ENCODE assay signal across 2 cellular contexts in genomic region chr14:52354257-52354656, GRCh38.
TF ChIP-seq lines count a peak whose summit lies in the region.

No MANE protein-coding gene starts in this region.

TF ChIP-seq in A549, 52 proteins besides CTCF, POLR2A, EP300 and RAD21 (continued from another document):
- TF ChIP-seq BCL3 (IDR thresholded peaks at IDR 0.05) (no peak), REST (IDR thresholded peaks at IDR 0.05) (no peak), JUNB (IDR thresholded peaks at IDR 0.05) (no peak), ATOH8 (CRISPR knock-in tag; IDR thresholded peaks at IDR 0.05; ENCODE audit: low read depth) (no peak), ZC3H11A (IDR thresholded peaks at IDR 0.05) (no peak), HES2 (IDR thresholded peaks at IDR 0.05) (no peak), GATA3 (IDR thresholded peaks at IDR 0.05; ENCODE audit: borderline replicate concordance) (no peak), TP53 (CRISPR knock-in tag; IDR thresholded peaks at IDR 0.05) (no peak), BHLHE40 (IDR thresholded peaks at IDR 0.05; ENCODE audit: low read depth, low read length) (no peak), RCOR1 (IDR thresholded peaks at IDR 0.05; ENCODE audit: low read depth, low read length) (no peak), CBX2 (IDR thresholded peaks at IDR 0.05; ENCODE audit: borderline replicate concordance, low read depth) (no peak), ZSCAN20 (CRISPR knock-in tag; IDR thresholded peaks at IDR 0.05) (no peak), HOXB5 (CRISPR knock-in tag; IDR thresholded peaks at IDR 0.05) (no peak), KDM5A (IDR thresholded peaks at IDR 0.05) (no peak), HMGXB4 (CRISPR knock-in tag; IDR thresholded peaks at IDR 0.05; ENCODE audit: borderline replicate concordance) (no peak)

TF ChIP-seq in GM23338, 12 proteins besides CTCF, POLR2A, EP300 and RAD21 (continued from another document):
- TF ChIP-seq ZNF462 (CRISPR knock-in tag; IDR thresholded peaks at IDR 0.05) = no peak
- no peak for TF ChIP-seq ZNF331 (CRISPR knock-in tag; IDR thresholded peaks at IDR 0.05; ENCODE audit: low read depth)
- TF ChIP-seq REST (IDR thresholded peaks at IDR 0.05; ENCODE audit: unreplicated experiment) = no peak
- TF ChIP-seq POLR2AphosphoS5 (IDR thresholded peaks at IDR 0.05; ENCODE audit: low read depth) = no peak
- TF ChIP-seq ETS1 (IDR thresholded peaks at IDR 0.05) = no peak
- no peak for TF ChIP-seq NANOG (IDR thresholded peaks at IDR 0.05; ENCODE audit: borderline replicate concordance)
- TF ChIP-seq EZH2phosphoT487 (IDR thresholded peaks at IDR 0.05; ENCODE audit: unreplicated experiment) = no peak
- no peak for TF ChIP-seq JUNB (IDR thresholded peaks at IDR 0.05; ENCODE audit: unreplicated experiment)
